ENCODE assay signal across 15 cellular contexts in genomic region chr9:130382086-130382485, GRCh38.
DNase-seq lines count a peak whose midpoint lies in the region; ATAC-seq, FAIRE-seq and TF ChIP-seq lines count a peak whose summit lies in the region.
"Had no signal": no experiment of that assay in that cellular context is flagged by ENCODE, and none has a peak within 500 bp of the region (broad histone marks: within the 10 kb centered on the region; RNA-seq: fewer than 3 reads in every experiment).

No MANE protein-coding gene starts in this region.

- in situ Hi-C loops in K562 (cut with MboI), result no loop called here

- H3K9me3 ChIP-seq in HEK293 (ENCODE audit: control insufficient read depth, insufficient read depth, low read depth, low read length) (no peaks in the 10 kb centered on the region), K562 (replicated peaks; ENCODE audit: control insufficient read depth, insufficient read depth, low read depth, low read length) (no peaks in the 10 kb centered on the region), neural progenitor cell (ENCODE audit: low read depth) (no peaks in the 10 kb centered on the region)
- H3K9me3 ChIP-seq: BLaER1 treated with 17β-estradiol and CSF1 and Interleukin-3, amounts not matched to agents 10 nM and 100 nM had no signal

- H3K79me2 ChIP-seq in GM23338 (replicated peaks; ENCODE audit: insufficient read depth) (no peaks in the 10 kb centered on the region), K562 (ENCODE audit: control insufficient read depth, insufficient read depth, low read length) (no peaks in the 10 kb centered on the region), neural progenitor cell (ENCODE audit: low read depth) (no peaks in the 10 kb centered on the region)

- WGBS in K562 (ENCODE audit: insufficient coverage, low coverage, missing lambda C conversion rate), result 2% methylated on average over 18 of the region's 18 CpGs

- H3K27ac ChIP-seq in GM23338 (ENCODE audit: low read depth) (no peak overlapping the region), HEK293 (ENCODE audit: extremely low read depth, low read depth, low read length) (no peak overlapping the region), K562 (ENCODE audit: extremely low read depth, low read depth, low read length) (no peak overlapping the region), neural progenitor cell (no peak overlapping the region), coronary artery (no peak overlapping the region)
- H3K27ac ChIP-seq: BLaER1 treated with 17β-estradiol and CSF1 and Interleukin-3, amounts not matched to agents 10 nM and 100 nM had no signal

- no peak overlapping the region for H3K27ac Mint-ChIP-seq in GM23338
- no peak overlapping the region for H3K27ac Mint-ChIP-seq in neural progenitor cell
- H3K27ac Mint-ChIP-seq: CD4-positive, CD25-positive, alpha-beta regulatory T cell had no signal

- CTCF ChIA-PET in HEK293 (lab: Yijun Ruan, JAX), result interaction anchor here (0.6 kb wide), 1 partner anchor 71 kb away, joined by 3 read pairs; no protein-coding TSS in a partner anchor
- CTCF ChIA-PET in K562 (lab: Yijun Ruan, JAX; ENCODE audit: low intra/inter-chr PET ratio), result no interaction called here

- TF ChIP-seq CTCF in GM23338 (conservative IDR thresholded peaks at IDR 0.05; ENCODE audit: low read depth in 2 of 2) (no peak), HEK293 (tag by site-specific recombination; IDR thresholded peaks at IDR 0.05) (no peak), K562 (IDR thresholded peaks at IDR 0.05 in 2 of 3, conservative IDR thresholded peaks at IDR 0.05 in 1 of 3; ENCODE audit: insufficient read depth in 2 of 3, low read depth in 1 of 3, low read length in 3 of 3) (no peak), neural progenitor cell (IDR thresholded peaks at IDR 0.05) (no peak), coronary artery (IDR thresholded peaks at IDR 0.05) (no peak)

- no peak overlapping the region for H3K4me3 Mint-ChIP-seq in GM23338
- H3K4me3 Mint-ChIP-seq in neural progenitor cell, result no peak overlapping the region
- H3K4me3 Mint-ChIP-seq: CD4-positive, CD25-positive, alpha-beta regulatory T cell had no signal

- DNase-seq in GM23338 (ENCODE audit: low spot score) (peak; percentile 46), K562 (ENCODE audit: extremely low read depth in 1 of 4, low spot score in 3 of 4) (no peak), neural progenitor cell (ENCODE audit: low spot score) (peak; percentile 34), coronary artery (ENCODE audit: low spot score) (no peak), midbrain (lab: John Stamatoyannopoulos, UW) (no peak)
- DNase-seq: ACHN; CD4-positive, CD25-positive, alpha-beta regulatory T cell; DMS53; GF-D8; KBM-7 had no signal

- BruUV-seq in K562 (replicated peaks; lab: Mats Ljungman, UMichigan), result no TSS peak

- H3K9ac ChIP-seq in K562 (ENCODE audit: insufficient read depth in 1 of 2, low read depth in 2 of 2, low read length in 2 of 2) (peak overlapping the region in 1 of 2 experiments; percentile 35; a peak in 1 of 4 replicates), neural progenitor cell (no peak overlapping the region)
- H3K9ac ChIP-seq: BLaER1 treated with 17β-estradiol and CSF1 and Interleukin-3, amounts not matched to agents 10 nM and 100 nM had no signal

- no peaks in the 10 kb centered on the region for H3K4me1 Mint-ChIP-seq in GM23338
- H3K4me1 Mint-ChIP-seq in neural progenitor cell, result peaks cover 6% of the 10 kb centered on the region
- H3K4me1 Mint-ChIP-seq: CD4-positive, CD25-positive, alpha-beta regulatory T cell had no signal

- H3K4me2 ChIP-seq in GM23338 (no peak overlapping the region), K562 (ENCODE audit: insufficient read depth, low read length) (no peak overlapping the region), neural progenitor cell (no peak overlapping the region)
- H3K4me2 ChIP-seq: BLaER1 treated with 17β-estradiol and CSF1 and Interleukin-3, amounts not matched to agents 10 nM and 100 nM had no signal

- H2AFZ ChIP-seq in GM23338 (no peak overlapping the region), K562 (ENCODE audit: low read depth, low read length) (no peak overlapping the region), neural progenitor cell (replicated peaks) (no peak overlapping the region)

- H3K4me3 ChIP-seq in GM23338, result no peak overlapping the region
- H3K4me3 ChIP-seq in HEK293 (ENCODE audit: low read depth, low read length), result no peak overlapping the region
- H3K4me3 ChIP-seq in K562, result no peak overlapping the region
- no peak overlapping the region for H3K4me3 ChIP-seq in neural progenitor cell
- no peak overlapping the region for H3K4me3 ChIP-seq in coronary artery
- H3K4me3 ChIP-seq: BLaER1 treated with 17β-estradiol and CSF1 and Interleukin-3, amounts not matched to agents 10 nM and 100 nM had no signal

- TF ChIP-seq EP300 in K562 (IDR thresholded peaks at IDR 0.05; ENCODE audit: low read length), result no peak

- H3K36me3 Mint-ChIP-seq in GM23338 (ENCODE audit: low read depth) (no peaks in the 10 kb centered on the region), neural progenitor cell (no peaks in the 10 kb centered on the region)
- H3K36me3 Mint-ChIP-seq: CD4-positive, CD25-positive, alpha-beta regulatory T cell had no signal

- FAIRE-seq in K562 (lab: Jason Lieb, UNC), result no peak
- FAIRE-seq: H54, HTR-8/SVneo had no signal

- no peak for TF ChIP-seq RAD21 in K562 (CRISPR knock-in tag; conservative IDR thresholded peaks at IDR 0.05 in 1 of 2, IDR thresholded peaks at IDR 0.05 in 1 of 2)

- H3K27me3 Mint-ChIP-seq in GM23338 (ENCODE audit: insufficient read depth, low read depth, poor library complexity), result peaks cover 3% of the 10 kb centered on the region
- H3K27me3 Mint-ChIP-seq in neural progenitor cell (ENCODE audit: insufficient read depth, low read depth), result peaks cover 17% of the 10 kb centered on the region

- H3K9me2 ChIP-seq in GM23338 (ENCODE audit: insufficient read depth), result no peaks in the 10 kb centered on the region

- H3K36me3 ChIP-seq in GM23338 (ENCODE audit: insufficient read depth), result no peaks in the 10 kb centered on the region
- no peaks in the 10 kb centered on the region for H3K36me3 ChIP-seq in HEK293 (ENCODE audit: control insufficient read depth in 2 of 2, insufficient read depth in 1 of 2, low read length in 2 of 2)
- no peaks in the 10 kb centered on the region for H3K36me3 ChIP-seq in K562 (ENCODE audit: control insufficient read depth, insufficient read depth, low read length)
- H3K36me3 ChIP-seq in neural progenitor cell, result no peaks in the 10 kb centered on the region
- H3K36me3 ChIP-seq: BLaER1 treated with 17β-estradiol and CSF1 and Interleukin-3, amounts not matched to agents 10 nM and 100 nM had no signal

- H3K27me3 ChIP-seq in GM23338 (ENCODE audit: insufficient read depth), result no peaks in the 10 kb centered on the region
- peaks cover 27 to 77% of the 10 kb centered on the region in 2 experiments for H3K27me3 ChIP-seq in K562 (ENCODE audit: control insufficient read depth in 2 of 2, insufficient read depth in 2 of 2, low read length in 2 of 2)
- no peaks in the 10 kb centered on the region for H3K27me3 ChIP-seq in neural progenitor cell
- H3K27me3 ChIP-seq: BLaER1 treated with 17β-estradiol and CSF1 and Interleukin-3, amounts not matched to agents 10 nM and 100 nM had no signal

- POLR2A ChIA-PET in HEK293 (lab: Yijun Ruan, JAX) (no interaction called here), K562 (lab: Yijun Ruan, JAX) (no interaction called here)

- H3K4me1 ChIP-seq in GM23338 (ENCODE audit: insufficient read depth) (no peaks in the 10 kb centered on the region), HEK293 (ENCODE audit: control insufficient read depth, insufficient read depth, low read length) (no peaks in the 10 kb centered on the region), K562 (replicated peaks in 1 of 2; ENCODE audit: control insufficient read depth in 2 of 2, insufficient read depth in 2 of 2, low read length in 2 of 2) (peaks cover 0 to 14% of the 10 kb centered on the region in 2 experiments; a peak in 2 of 5 replicates), neural progenitor cell (no peaks in the 10 kb centered on the region)
- H3K4me1 ChIP-seq: BLaER1 treated with 17β-estradiol and CSF1 and Interleukin-3, amounts not matched to agents 10 nM and 100 nM had no signal

- TF ChIP-seq POLR2A in K562 (conservative IDR thresholded peaks at IDR 0.05), result no peak

- H3K9me1 ChIP-seq in K562 (ENCODE audit: control insufficient read depth, insufficient read depth, low read length), result no peaks in the 10 kb centered on the region

- H3K9me3 Mint-ChIP-seq in GM23338, result no peaks in the 10 kb centered on the region
- no peaks in the 10 kb centered on the region for H3K9me3 Mint-ChIP-seq in neural progenitor cell
- H3K9me3 Mint-ChIP-seq: CD4-positive, CD25-positive, alpha-beta regulatory T cell had no signal

- H4K20me1 ChIP-seq in GM23338 (replicated peaks; ENCODE audit: insufficient read depth) (no peaks in the 10 kb centered on the region), K562 (replicated peaks; ENCODE audit: control insufficient read depth, insufficient read depth, low read length) (peaks cover 10% of the 10 kb centered on the region), neural progenitor cell (ENCODE audit: low read depth) (no peaks in the 10 kb centered on the region)

- ATAC-seq in GM23338 (peak; percentile 75), K562 (peak; percentile 38), HG03175 (IDR thresholded peaks at IDR 0.05; ENCODE audit: unreplicated experiment) (no peak)

- H3F3A ChIP-seq in GM23338 (replicated peaks; ENCODE audit: low read depth), result no peaks in the 10 kb centered on the region
- H3F3A ChIP-seq in neural progenitor cell (ENCODE audit: low read depth), result no peaks in the 10 kb centered on the region

- intact Hi-C loops in K562 (cut with micrococcal nuclease), result no loop called here

TF ChIP-seq in HEK293, 187 proteins besides CTCF, POLR2A, EP300 and RAD21 (continues in another document):
- TF ChIP-seq, protein P1, sequence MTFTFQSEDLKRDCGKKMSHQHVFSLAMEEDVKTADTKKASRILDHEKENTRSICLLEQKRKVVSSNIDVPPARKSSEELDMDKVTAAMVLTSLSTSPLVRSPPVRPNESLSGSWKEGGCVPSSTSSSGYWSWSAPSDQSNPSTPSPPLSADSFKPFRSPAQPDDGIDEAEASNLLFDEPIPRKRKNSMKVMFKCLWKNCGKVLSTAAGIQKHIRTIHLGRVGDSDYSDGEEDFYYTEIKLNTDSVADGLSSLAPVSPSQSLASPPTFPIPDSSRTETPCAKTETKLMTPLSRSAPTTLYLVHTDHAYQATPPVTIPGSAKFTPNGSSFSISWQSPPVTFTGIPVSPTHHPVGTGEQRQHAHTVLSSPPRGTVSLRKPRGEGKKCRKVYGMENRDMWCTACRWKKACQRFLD (tag by site-specific recombination; IDR thresholded peaks at IDR 0.05), result no peak

TF ChIP-seq in K562, 482 proteins besides CTCF, POLR2A, EP300 and RAD21 (continues in another document):
- no peak for TF ChIP-seq HLTF (IDR thresholded peaks at IDR 0.05)
- no peak for TF ChIP-seq NONO (IDR thresholded peaks at IDR 0.05; ENCODE audit: low read depth in 2 of 2, low read length in 1 of 2)
- no peak for TF ChIP-seq CBX5 (IDR thresholded peaks at IDR 0.05; ENCODE audit: borderline replicate concordance, low read depth)
- TF ChIP-seq HDAC8 (tag; IDR thresholded peaks at IDR 0.05), result no peak
- no peak for TF ChIP-seq MEF2A (IDR thresholded peaks at IDR 0.05; ENCODE audit: control insufficient read depth, low read depth, low read length)

Comparison
In these comparisons a context has a peak if more than half of its experiments do, and no peak if none do; other contexts are left out.
1. DNase-seq: peak in GM23338 (single experiment) and neural progenitor cell (single experiment); none in K562 (0 of 4), coronary artery (single experiment) and midbrain (single experiment).